Comparison of ENCODE assay signal across 8 cellular contexts in the genomic region with DNA sequence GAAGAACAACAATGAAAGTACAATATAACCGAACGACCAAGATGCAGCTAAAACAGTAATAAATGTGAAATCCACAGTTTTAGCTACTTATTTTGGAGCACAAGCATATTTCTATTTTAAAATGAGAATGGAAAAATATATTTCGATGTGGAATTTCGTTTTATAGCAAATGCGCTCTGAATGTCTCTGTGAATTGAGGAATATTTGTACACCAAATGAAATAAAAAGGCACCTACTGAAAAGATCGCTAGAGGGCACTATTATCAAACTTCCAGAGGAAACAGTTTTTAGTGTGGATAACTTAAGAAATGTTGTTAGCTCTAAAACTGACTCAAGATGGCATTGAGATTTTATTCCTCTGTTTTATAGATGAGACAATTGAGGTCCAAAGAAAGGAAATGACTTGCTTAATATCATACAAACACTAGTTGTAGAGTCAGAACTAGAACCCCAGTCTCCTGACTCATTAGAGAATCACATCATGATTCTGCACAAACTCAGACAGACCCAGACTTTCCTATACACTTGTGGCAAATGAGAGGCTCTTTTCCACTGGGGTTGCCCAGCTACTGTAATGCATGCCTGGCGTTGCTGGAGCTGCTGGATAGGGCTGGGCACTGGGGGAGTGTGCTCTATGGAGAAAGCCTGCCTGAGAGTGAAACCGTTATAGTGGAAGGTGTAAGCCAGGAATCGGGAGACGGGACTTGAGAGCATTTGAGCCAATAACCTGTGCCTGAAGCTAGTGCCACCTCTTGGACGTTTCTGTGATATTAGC. TPM values are rescaled to one million over a fixed set of nuclear protein-coding genes. Genes with fewer than 3 reads are reported as not detected.
DNase-seq lines count a peak whose midpoint lies in the region; TF ChIP-seq lines count a peak whose summit lies in the region.

No MANE protein-coding gene starts in this region.

- peak; percentile 9 to 34 for DNase-seq in activated CD4-positive, alpha-beta T cell treated with anti-CD3 and anti-CD28 coated beads, Interleukin-2, amount 50 U/mL, for 24 hours (ENCODE audit: low read depth in 1 of 2, low spot score in 1 of 2)
- no peak for DNase-seq in activated CD4-positive, alpha-beta T cell treated with anti-CD3 and anti-CD28 coated beads, Interleukin-2, amount 50 U/mL, for 4 hours
- DNase-seq in NAMALWA (ENCODE audit: low spot score) (peak; percentile 77), SK-N-MC (ENCODE audit: low read depth, low spot score) (peak; percentile 57), colonic mucosa (no peak), ureter (ENCODE audit: low spot score) (no peak)
- peak; percentile 13 to 42 for DNase-seq in stimulated activated CD8-positive, alpha-beta memory T cell treated with anti-CD3 and anti-CD28 coated beads, Interleukin-7, amount 100 ng/mL, for 48 hours (ENCODE audit: extremely low read depth in 1 of 2, low read depth in 1 of 2)

- H3K27ac ChIP-seq in SK-N-MC, result no peak overlapping the region
- H3K27ac ChIP-seq in colonic mucosa, result no peak overlapping the region
- H3K27ac ChIP-seq in liver (ENCODE audit: low read depth in 1 of 2, low read length in 2 of 2), result peak overlapping the region; percentile 67 to 74

- TF ChIP-seq CTCF in colonic mucosa (IDR thresholded peaks at IDR 0.05) (peak; percentile 73), liver (IDR thresholded peaks at IDR 0.05; ENCODE audit: low read depth, low read length, missing input control) (peak; percentile 82)

- H3K9me3 ChIP-seq in SK-N-MC (ENCODE audit: low read depth, low read length), result no peaks in the 10 kb centered on the region
- no peaks in the 10 kb centered on the region for H3K9me3 ChIP-seq in colonic mucosa
- H3K9me3 ChIP-seq in liver (ENCODE audit: control insufficient read depth in 4 of 4, low read length in 3 of 4), result no peaks in the 10 kb centered on the region

- 17% methylated on average over 11 of the region's 11 CpGs for WGBS in liver

- H3K4me1 ChIP-seq in colonic mucosa, result no peaks in the 10 kb centered on the region
- peaks cover 0 to 17% (median 9%) of the 10 kb centered on the region in 4 donors for H3K4me1 ChIP-seq in liver (ENCODE audit: control insufficient read depth in 4 of 4, insufficient read depth in 4 of 4, low read length in 3 of 4)

- intact Hi-C loops in colonic mucosa (cut with DNase I), result loop anchor here (2.0 to 10.0 kb wide), 3 partner anchors 154 to 462 kb away; no protein-coding TSS in a partner anchor

- H3K4me3 ChIP-seq in SK-N-MC, result peak overlapping the region; percentile 67
- no peak overlapping the region for H3K4me3 ChIP-seq in colonic mucosa
- H3K4me3 ChIP-seq in liver (ENCODE audit: low read depth in 1 of 3, low read length in 3 of 3), result peak overlapping the region; percentile 42 to 74 (median 47)

- peak overlapping the region; percentile 48 for H3K9ac ChIP-seq in SK-N-MC (ENCODE audit: insufficient read length)
- no peak overlapping the region for H3K9ac ChIP-seq in colonic mucosa (ENCODE audit: low read depth in 2 of 2, low read length in 2 of 2)
- peak overlapping the region; percentile 78 to 81 for H3K9ac ChIP-seq in liver (ENCODE audit: low read depth in 1 of 2, low read length in 2 of 2)

- H3K27me3 ChIP-seq in colonic mucosa, result no peaks in the 10 kb centered on the region
- no peaks in the 10 kb centered on the region for H3K27me3 ChIP-seq in liver (ENCODE audit: control insufficient read depth in 4 of 4, insufficient read depth in 4 of 4, low read length in 3 of 4)

- H3K36me3 ChIP-seq in SK-N-MC (ENCODE audit: insufficient read depth, low read length) (0 out of 2 replicates have a peak, but pooled peaks cover 5% of the 10 kb centered on the region), colonic mucosa (no peaks in the 10 kb centered on the region), liver (ENCODE audit: control insufficient read depth in 4 of 4, insufficient read depth in 3 of 4, low read depth in 1 of 4, low read length in 3 of 4) (peaks cover 0 to 9% (median 3%) of the 10 kb centered on the region in 4 donors)

- peak; percentile 87 to 89 for TF ChIP-seq RAD21 in liver (IDR thresholded peaks at IDR 0.05)

TF ChIP-seq in liver, 16 proteins besides CTCF, POLR2A, EP300 and RAD21:
- TF ChIP-seq RXRA (IDR thresholded peaks at IDR 0.05) (no peak), HNF4A (conservative IDR thresholded peaks at IDR 0.05) (peak in 1 of 2 donors; percentile 2)

RNA-seq across cellular contexts. Expression of gene GCLC, which starts 51.9 kb away (rescaled TPM):
- total RNA-seq in colonic mucosa, result 10 to 100 TPM; 35.0 to 37.1 TPM
- 100 to 1,000 TPM; 115 to 135 TPM for total RNA-seq in liver
- 10 to 100 TPM; 28.6 to 44.5 TPM for polyA plus RNA-seq in liver
- total RNA-seq in ureter, result 120 TPM

Comparison
In these comparisons a context has a peak if more than half of its experiments do, and no peak if none do; other contexts are left out.
1. DNase-seq: peak in activated CD4-positive, alpha-beta T cell treated with anti-CD3 and anti-CD28 coated beads, Interleukin-2, amount 50 U/mL, for 24 hours (2 of 2), NAMALWA (single experiment), SK-N-MC (single experiment) and stimulated activated CD8-positive, alpha-beta memory T cell treated with anti-CD3 and anti-CD28 coated beads, Interleukin-7, amount 100 ng/mL, for 48 hours (2 of 2); none in activated CD4-positive, alpha-beta T cell treated with anti-CD3 and anti-CD28 coated beads, Interleukin-2, amount 50 U/mL, for 4 hours (0 of 2), colonic mucosa (single experiment) and ureter (single experiment).
2. H3K27ac ChIP-seq: peak in liver (2 of 2); none in SK-N-MC (single experiment) and colonic mucosa (single experiment).
3. H3K9ac ChIP-seq: peak in SK-N-MC (single experiment) and liver (2 of 2); none in colonic mucosa (0 of 2).